Comparison of ENCODE assay signal across 24 cellular contexts in genomic region chr2:229425573-229425972, GRCh38.
"Had no signal": no experiment of that assay in that cellular context is flagged by ENCODE, and none has a peak within 500 bp of the region (broad histone marks: within the 10 kb centered on the region; RNA-seq: fewer than 3 reads in every experiment).

No MANE protein-coding gene starts in this region.

- H3K27me3 ChIP-seq: brain microvascular endothelial cell had no signal

- DNase-seq: activated CD4-positive, alpha-beta memory T cell treated with anti-CD3 and anti-CD28 coated beads, Interleukin-2, amount 10 ng/mL, durations not matched to agents 7 days and 5 days; activated CD4-positive, alpha-beta T cell treated with anti-CD3 and anti-CD28 coated beads, Interleukin-2, amount 50 U/mL, for 1 hour; activated CD4-positive, CD25-positive, alpha-beta regulatory T cell; activated gamma-delta T cell treated with Interleukin-2 at 50 U/mL for 16 hours; activated naive CD4-positive, alpha-beta T cell treated with anti-CD3 and anti-CD28 coated beads, Interleukin-2, amount 10 ng/mL, durations not matched to agents 7 days and 5 days; activated naive CD8-positive, alpha-beta T cell treated with anti-CD3 and anti-CD28 coated beads for 36 hours; activated T-cell treated with anti-CD3 and anti-CD28 coated beads, Interleukin-2, amount 50 U/mL, for 72 hours; brain microvascular endothelial cell; caudate nucleus; Karpas-422; NCI-H1048; NCI-H146; NCI-H187 treated with DMSO at 0.1 percent for 48 hours; NCI-H2081 treated with DMSO at 0.1 percent for 48 hours; NCI-H446; NCI-H526; NCI-H82; OCI-M1; SIG-M5; T-helper 17 cell; T-helper 9 cell had no signal

- H3K27ac ChIP-seq: brain microvascular endothelial cell, VCaP had no signal

- H3K4me1 Mint-ChIP-seq: activated CD4-positive, alpha-beta memory T cell treated with anti-CD3 and anti-CD28 coated beads, Interleukin-2, amount 10 ng/mL, durations not matched to agents 7 days and 5 days; activated naive CD4-positive, alpha-beta T cell treated with anti-CD3 and anti-CD28 coated beads, Interleukin-2, amount 10 ng/mL, durations not matched to agents 7 days and 5 days; activated naive CD8-positive, alpha-beta T cell treated with anti-CD3 and anti-CD28 coated beads for 36 hours; T-helper 17 cell had no signal

- H3K36me3 ChIP-seq: brain microvascular endothelial cell had no signal

- H3K27ac Mint-ChIP-seq: activated CD4-positive, alpha-beta memory T cell treated with anti-CD3 and anti-CD28 coated beads, Interleukin-2, amount 10 ng/mL, durations not matched to agents 7 days and 5 days; activated naive CD4-positive, alpha-beta T cell treated with anti-CD3 and anti-CD28 coated beads, Interleukin-2, amount 10 ng/mL, durations not matched to agents 7 days and 5 days; activated naive CD8-positive, alpha-beta T cell treated with anti-CD3 and anti-CD28 coated beads for 36 hours; activated T-cell treated with anti-CD3 and anti-CD28 coated beads, Interleukin-2, amount 50 U/mL, for 72 hours; activated T-helper 2 cell treated with anti-CD3 and anti-CD28 coated beads, Interferon-gamma antibody, Interleukin-2, Interleukin-4, amounts not matched to agents 10 μg/mL and 5 μg/mL and 100 μg/mL, durations not matched to agents 14 hours and 24 hours and 36 hours; T-helper 17 cell had no signal

- H3K9me3 Mint-ChIP-seq: activated CD4-positive, alpha-beta memory T cell treated with anti-CD3 and anti-CD28 coated beads, Interleukin-2, amount 10 ng/mL, durations not matched to agents 7 days and 5 days; activated naive CD4-positive, alpha-beta T cell treated with anti-CD3 and anti-CD28 coated beads, Interleukin-2, amount 10 ng/mL, durations not matched to agents 7 days and 5 days; activated T-helper 2 cell treated with anti-CD3 and anti-CD28 coated beads, Interferon-gamma antibody, Interleukin-2, Interleukin-4, amounts not matched to agents 10 μg/mL and 5 μg/mL and 100 μg/mL, durations not matched to agents 14 hours and 24 hours and 36 hours had no signal

- H3K27me3 Mint-ChIP-seq: activated CD4-positive, alpha-beta memory T cell treated with anti-CD3 and anti-CD28 coated beads, Interleukin-2, amount 10 ng/mL, durations not matched to agents 7 days and 5 days; activated naive CD4-positive, alpha-beta T cell treated with anti-CD3 and anti-CD28 coated beads, Interleukin-2, amount 10 ng/mL, durations not matched to agents 7 days and 5 days had no signal

- H3K4me3 ChIP-seq: K562 had no signal

- H3K4me3 Mint-ChIP-seq: activated CD4-positive, alpha-beta memory T cell treated with anti-CD3 and anti-CD28 coated beads, Interleukin-2, amount 10 ng/mL, durations not matched to agents 7 days and 5 days; activated naive CD4-positive, alpha-beta T cell treated with anti-CD3 and anti-CD28 coated beads, Interleukin-2, amount 10 ng/mL, durations not matched to agents 7 days and 5 days; activated naive CD8-positive, alpha-beta T cell treated with anti-CD3 and anti-CD28 coated beads for 36 hours; activated T-cell treated with anti-CD3 and anti-CD28 coated beads, Interleukin-2, amount 50 U/mL, for 72 hours; T-helper 17 cell had no signal

- FAIRE-seq: K562 had no signal

- H3K36me3 Mint-ChIP-seq: activated naive CD4-positive, alpha-beta T cell treated with anti-CD3 and anti-CD28 coated beads, Interleukin-2, amount 10 ng/mL, durations not matched to agents 7 days and 5 days; activated naive CD8-positive, alpha-beta T cell treated with anti-CD3 and anti-CD28 coated beads for 36 hours had no signal
